In the genomic region with DNA sequence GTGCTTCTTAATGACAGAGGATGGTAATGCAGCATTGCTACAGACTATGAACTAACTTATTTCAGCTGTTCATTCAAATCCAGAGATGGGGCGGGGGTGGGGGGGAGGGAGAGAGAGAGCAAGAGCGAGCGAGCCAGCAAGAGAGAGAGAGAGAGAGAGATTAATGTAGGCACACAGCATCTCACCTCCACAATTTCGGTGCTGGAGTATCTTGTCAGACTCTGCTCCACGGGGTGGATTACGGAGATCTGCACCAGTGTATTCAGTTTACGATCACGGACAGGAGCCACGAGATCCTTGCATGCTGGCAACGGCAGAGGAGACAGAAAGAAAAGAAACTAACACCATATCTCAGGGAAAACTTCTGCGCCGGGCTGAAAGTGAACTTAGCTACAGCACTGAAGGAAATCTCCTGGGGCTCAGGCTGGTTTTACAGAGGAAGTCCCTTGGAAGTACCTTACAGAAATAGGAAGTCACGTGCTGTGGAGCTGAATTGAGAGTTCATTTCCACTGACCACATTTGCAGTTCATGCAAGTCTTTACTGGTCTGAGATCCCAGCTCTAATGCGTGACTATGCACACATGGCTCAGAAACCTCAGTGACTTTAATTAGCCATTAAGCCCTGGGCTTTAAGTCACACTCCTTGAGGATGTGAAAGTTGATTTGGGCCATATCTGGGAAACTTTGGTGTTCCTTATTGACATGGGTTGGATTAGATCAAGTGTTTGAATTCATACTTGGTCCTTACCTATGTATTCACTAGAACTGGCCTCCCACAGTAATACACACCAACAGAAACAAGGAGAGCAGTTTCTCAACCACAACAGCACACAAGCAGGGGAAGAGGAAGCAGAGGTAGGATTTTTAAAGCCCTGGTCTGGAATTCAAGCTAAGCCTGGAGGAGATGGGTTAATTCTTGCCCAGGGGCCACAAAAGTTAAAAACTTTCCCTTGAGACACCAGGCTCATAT, we compare ENCODE assay signal across 8 cellular contexts.
A peak's percentile ranks its signal among the peaks of the same experiment; 100 is the strongest.
DNase-seq lines count a peak whose midpoint lies in the region; ATAC-seq, FAIRE-seq and TF ChIP-seq lines count a peak whose summit lies in the region.

No MANE protein-coding gene starts in this region.

- H3K4me1 Mint-ChIP-seq in T-helper 17 cell = peaks cover 45% of the 10 kb centered on the region

- H3K36me3 Mint-ChIP-seq in T-helper 17 cell (ENCODE audit: low read depth) = peaks cover 9% of the 10 kb centered on the region

- H3K27me3 Mint-ChIP-seq in T-helper 17 cell = no peaks in the 10 kb centered on the region

- in situ Hi-C loops in astrocyte of the spinal cord (cut with HindIII; ENCODE audit: low sequenced_read_pairs) = no loop called here

- peaks cover 0 to 3% (median 0%) of the 10 kb centered on the region in 7 donors for H3K27me3 ChIP-seq in spleen (replicated peaks in 1 of 7)

- TF ChIP-seq CTCF in AG04449 (IDR thresholded peaks at IDR 0.05; ENCODE audit: insufficient read depth, low read length, missing control alignments) (no peak), astrocyte of the spinal cord (IDR thresholded peaks at IDR 0.05; ENCODE audit: low read depth, low read length) (no peak), spleen (IDR thresholded peaks at IDR 0.05 in 8 of 11, conservative IDR thresholded peaks at IDR 0.05 in 3 of 11) (no peak)

- peak overlapping the region; percentile 97 for H3K27ac Mint-ChIP-seq in T-helper 17 cell

- intact Hi-C loops in spleen (cut with DNase I; ENCODE audit: low total_unique reads) = no loop called here

- H3K9me3 ChIP-seq in T-helper 17 cell (ENCODE audit: control insufficient read depth, low read length, poor library complexity, severe bottlenecking) (no peaks in the 10 kb centered on the region), spleen (no peaks in the 10 kb centered on the region)

- no peak for DNase-seq in AG04449 (ENCODE audit: low read depth, low spot score)
- no peak for DNase-seq in GM19239 (ENCODE audit: insufficient read length, low spot score)
- DNase-seq in T-helper 17 cell = peak in 2 of 3 donors; percentile 12 to 30
- peak; percentile 85 for DNase-seq in astrocyte of the spinal cord (ENCODE audit: low read depth, low spot score)
- peak; percentile 14 for DNase-seq in iPS-NIHi7 (ENCODE audit: extremely low spot score)
- no peak for DNase-seq in spleen
- DNase-seq in NCI-H1694 treated with DMSO at 0.1 percent for 48 hours (lab: John Stamatoyannopoulos, UW) = no peak

- H3K36me3 ChIP-seq in spleen = no peaks in the 10 kb centered on the region

- H3K4me3 Mint-ChIP-seq in T-helper 17 cell = peak overlapping the region; percentile 98

- CTCF ChIA-PET in AG04449 (lab: Yijun Ruan, JAX) = interaction anchor here (0.9 to 2.2 kb wide), 2 partner anchors 9 to 53 kb away, joined by 3 to 10 read pairs; no protein-coding TSS in a partner anchor

- peak; percentile 83 for FAIRE-seq in GM19239 (lab: Jason Lieb, UNC)

- POLR2A ChIA-PET in AG04449 (lab: Yijun Ruan, JAX) = interaction anchor here (0.6 to 1.6 kb wide), 4 partner anchors 27 to 616 kb away, joined by 3 to 5 read pairs (median 4); no protein-coding TSS in a partner anchor

- 0 to 1% (median 1%) methylated on average over 13 to 14 of the region's 14 CpGs for WGBS in spleen, 5 donors

- TF ChIP-seq POLR2A in spleen (IDR thresholded peaks at IDR 0.05) = no peak

- H3K4me3 ChIP-seq in AG04449 (ENCODE audit: low read depth, low read length) (peak overlapping the region; percentile 64), astrocyte of the spinal cord (ENCODE audit: low read depth, low read length) (peak overlapping the region; percentile 50), spleen (peak overlapping the region; percentile 19 to 69 (median 42))

- peaks cover 0 to 52% (median 17%) of the 10 kb centered on the region in 6 donors for H3K4me1 ChIP-seq in spleen

- peak overlapping the region; percentile 54 to 81 (median 70) for H3K27ac ChIP-seq in spleen

- ATAC-seq in HG03520 (IDR thresholded peaks at IDR 0.05; ENCODE audit: unreplicated experiment) (peak; percentile 49), T-helper 17 cell (peak; percentile 61)

Comparison
In these comparisons a context has a peak if more than half of its experiments do, and no peak if none do; other contexts are left out.
1. DNase-seq: peak in T-helper 17 cell (2 of 3), astrocyte of the spinal cord (single experiment) and iPS-NIHi7 (single experiment); none in AG04449 (single experiment), GM19239 (single experiment), spleen (single experiment) and NCI-H1694 treated with DMSO at 0.1 percent for 48 hours (single experiment).
2. Peak in every context shown above with its lines, with median percentiles within 50 percentile points of each other: H3K4me3 ChIP-seq.